In the genomic region with DNA sequence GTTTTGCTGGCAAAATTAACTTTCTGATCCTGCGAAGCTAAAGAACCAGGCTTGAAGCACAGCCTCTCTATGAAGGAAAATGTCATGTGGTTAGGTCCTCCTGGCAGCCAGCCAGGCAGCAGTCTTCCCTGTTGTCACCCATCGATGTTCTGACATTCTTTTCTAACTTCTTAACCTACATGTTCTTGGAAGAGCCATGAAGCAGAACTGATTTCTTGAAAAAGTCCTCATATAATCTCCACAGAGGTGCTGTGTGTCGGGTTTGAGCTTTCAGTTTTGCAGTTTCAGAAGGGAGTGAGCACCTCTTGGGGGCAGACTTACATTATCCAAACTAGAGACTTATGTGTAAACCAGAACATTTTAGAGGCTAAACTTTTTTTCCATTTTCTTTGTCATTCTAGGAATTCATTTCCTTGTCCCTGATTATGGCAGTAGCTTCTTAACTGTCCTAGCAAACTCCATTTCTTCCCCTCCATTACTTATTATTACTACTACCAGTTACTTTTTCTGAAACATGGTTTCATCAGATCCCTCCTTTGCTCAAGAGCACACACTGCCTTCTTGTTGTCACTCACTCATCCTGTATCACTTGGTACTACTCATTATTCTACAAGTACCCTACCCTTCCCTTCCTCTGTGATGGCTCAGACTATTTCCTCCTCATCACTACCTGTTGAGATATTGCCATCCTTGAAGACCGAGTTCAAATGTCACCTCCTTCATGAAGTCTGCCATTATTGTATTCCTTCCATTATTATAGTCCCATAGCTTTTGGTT, we compare ENCODE assay signal across 10 cellular contexts. TPM values are rescaled to one million over a fixed set of nuclear protein-coding genes. Genes with fewer than 3 reads are reported as not detected.
DNase-seq lines count a peak whose midpoint lies in the region; TF ChIP-seq lines count a peak whose summit lies in the region.
"Had no signal": no experiment of that assay in that cellular context is flagged by ENCODE, and none has a peak within 500 bp of the region (broad histone marks: within the 10 kb centered on the region; RNA-seq: fewer than 3 reads in every experiment).

No MANE protein-coding gene starts in this region.

- peaks cover 1 to 5% (median 4%) of the 10 kb centered on the region in 3 donors for H3K27me3 Mint-ChIP-seq in immature natural killer cell (ENCODE audit: low read depth in 3 of 3)

- no peaks in the 10 kb centered on the region for H3K4me1 Mint-ChIP-seq in immature natural killer cell

- H3K4me3 ChIP-seq in GM08714 (ENCODE audit: low read length) (peak overlapping the region; percentile 51; the same call in 1 of the 2 replicates), HEK293 (ENCODE audit: low read depth, low read length) (no peak overlapping the region)

- no peak overlapping the region for H3K4me3 Mint-ChIP-seq in immature natural killer cell

- TF ChIP-seq CTCF in HEK293 (tag by site-specific recombination; IDR thresholded peaks at IDR 0.05), result peak; percentile 9; the same call in 1 of the 2 replicates

- H3K36me3 ChIP-seq in HEK293 (ENCODE audit: control insufficient read depth in 2 of 2, insufficient read depth in 1 of 2, low read length in 2 of 2), result no peaks in the 10 kb centered on the region

- peak; percentile 1 to 23 for DNase-seq in activated CD4-positive, alpha-beta T cell treated with anti-CD3 and anti-CD28 coated beads for 4 hours
- DNase-seq in midbrain (lab: John Stamatoyannopoulos, UW) (peak; percentile 14), immature natural killer cell (no peak), ACHN (no peak), A172 (ENCODE audit: low spot score) (no peak), DMS53 treated with DMSO at 0.1 percent for 48 hours (lab: John Stamatoyannopoulos, UW; ENCODE audit: unreplicated experiment) (no peak)
- DNase-seq: NCI-H2081 had no signal

- POLR2A ChIA-PET in HEK293 (lab: Yijun Ruan, JAX), result no interaction called here

- H3K9me3 Mint-ChIP-seq in immature natural killer cell, result no peaks in the 10 kb centered on the region

- in situ Hi-C loops in ACHN (cut with HindIII; ENCODE audit: low pct_ligation_motif_present, low pct_unique_long_range_greater_than_20kb, low sequenced_read_pairs), result no loop called here

- CTCF ChIA-PET in HEK293 (lab: Yijun Ruan, JAX), result interaction anchor here (0.5 to 6.0 kb wide), 17 partner anchors 9 to 761 kb away, joined by 3 to 72 read pairs (median 4); a partner anchor contains a TSS

- no peak overlapping the region for H3K27ac ChIP-seq in HEK293 (ENCODE audit: extremely low read depth, low read depth, low read length)

- H3K36me3 Mint-ChIP-seq in immature natural killer cell, result no peaks in the 10 kb centered on the region

- no peaks in the 10 kb centered on the region for H3K4me1 ChIP-seq in HEK293 (ENCODE audit: control insufficient read depth, insufficient read depth, low read length)

- H3K27ac Mint-ChIP-seq in immature natural killer cell, result no peak overlapping the region

- H3K9me3 ChIP-seq in HEK293 (ENCODE audit: control insufficient read depth, insufficient read depth, low read depth, low read length), result no peaks in the 10 kb centered on the region

TF ChIP-seq in HEK293, 187 proteins besides CTCF, POLR2A, EP300 and RAD21:
- TF ChIP-seq ZBTB17 (tag by site-specific recombination; IDR thresholded peaks at IDR 0.05), result peak; percentile 53
- TF ChIP-seq ZNF202 (tag by site-specific recombination; IDR thresholded peaks at IDR 0.05; ENCODE audit: borderline replicate concordance), result no peak
- no peak for TF ChIP-seq GFI1B (tag by site-specific recombination; IDR thresholded peaks at IDR 0.05)
- TF ChIP-seq SCRT2 (tag by site-specific recombination; IDR thresholded peaks at IDR 0.05), result peak; percentile 17; the same call in 1 of the 2 replicates
TF ChIP-seq in HEK293: peak in this region for 2.

RNA-seq across cellular contexts. Expression of a gene that starts 31.1 kb away (rescaled TPM):
- polyA plus RNA-seq in immature natural killer cell, result 10 to 100 TPM; 18.4 to 42.7 (median 28.4) TPM
- total RNA-seq in A172 (2014; rRNA removed; shearing (Covaris generic)), result 17.3 and 24.8 TPM in 2 replicates

RNA-seq across cellular contexts. Expression of a gene that starts 31.9 kb away (rescaled TPM):
- polyA plus RNA-seq in immature natural killer cell, result under 1 TPM in 2 of 3 donors, not detected in 1; 0.19 to 0.22 TPM
- total RNA-seq in A172 (2014; rRNA removed; shearing (Covaris generic)), result 3.2 TPM in 2 replicates

RNA-seq across cellular contexts. Expression of a gene that starts 55.9 kb away (rescaled TPM):
- 10 to 100 TPM; 26.5 to 27.2 (median 27.0) TPM for polyA plus RNA-seq in immature natural killer cell
- 58.0 and 70.3 TPM in 2 replicates for total RNA-seq in A172 (2014; rRNA removed; shearing (Covaris generic))

RNA-seq across cellular contexts. Expression of a gene that starts 56.1 kb away (rescaled TPM):
- polyA plus RNA-seq in immature natural killer cell, result 100 to 1,000 TPM; 107 to 126 (median 118) TPM
- 150 and 194 TPM in 2 replicates for total RNA-seq in A172 (2014; rRNA removed; shearing (Covaris generic))

RNA-seq across cellular contexts. Expression of a gene that starts 59.6 kb away (rescaled TPM):
- polyA plus RNA-seq in immature natural killer cell, result not detected
- total RNA-seq in A172 (2014; rRNA removed; shearing (Covaris generic)), result 0.17 TPM in 1 of 2 replicates, not detected in the other
- total RNA-seq: pulmonary artery endothelial cell had no signal

Comparison
In these comparisons a context has a peak if more than half of its experiments do, and no peak if none do; other contexts are left out.
1. DNase-seq: peak in activated CD4-positive, alpha-beta T cell treated with anti-CD3 and anti-CD28 coated beads for 4 hours (2 of 2) and midbrain (single experiment); none in immature natural killer cell (0 of 3), ACHN (single experiment), A172 (single experiment) and DMS53 treated with DMSO at 0.1 percent for 48 hours (single experiment).